In the genomic region with DNA sequence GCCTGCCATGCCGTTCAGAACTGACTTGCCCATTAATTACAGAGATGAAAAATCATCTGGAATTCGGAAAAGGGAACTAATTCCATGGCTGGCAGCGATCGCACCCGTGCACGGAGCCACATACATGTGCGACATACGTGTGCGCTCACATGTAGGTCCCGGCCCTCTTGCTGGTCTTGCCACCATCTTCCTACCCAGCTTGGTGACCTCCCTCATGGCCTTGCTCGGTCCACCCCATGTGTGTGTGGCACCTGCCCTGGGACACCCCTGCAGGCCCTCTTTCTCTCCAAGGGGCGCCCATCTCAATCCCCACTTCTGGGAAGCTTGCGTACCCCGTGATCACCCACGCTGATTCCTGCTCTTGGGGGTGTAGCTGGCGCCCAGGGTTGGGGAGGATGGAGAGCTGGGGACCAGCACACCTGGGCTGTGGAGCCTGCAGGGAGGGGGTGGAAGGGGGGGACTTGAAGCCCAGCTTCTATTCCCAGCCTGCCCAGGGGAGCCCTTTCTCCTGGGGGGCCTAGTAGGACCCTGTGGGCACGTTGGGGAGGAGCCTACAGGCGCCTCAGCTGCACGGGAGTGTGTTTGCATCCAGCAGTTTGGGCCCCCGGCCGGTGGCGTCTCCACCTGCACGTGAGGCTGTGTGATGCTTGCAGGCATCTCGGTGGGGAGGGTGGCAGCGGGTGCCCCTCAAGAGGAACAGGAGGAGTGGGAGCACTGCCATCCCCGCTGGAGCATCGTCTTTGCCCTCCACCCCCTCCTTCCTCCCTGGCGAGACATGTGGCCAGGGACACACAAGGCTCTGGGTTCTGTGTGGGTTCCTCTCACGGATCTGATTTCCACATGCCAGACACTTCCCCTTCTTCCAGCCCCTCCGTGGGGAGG, we compare ENCODE assay signal across 8 cellular contexts.
DNase-seq lines count a peak whose midpoint lies in the region; ATAC-seq and TF ChIP-seq lines count a peak whose summit lies in the region.
"Not testable (repeated sequence)": the region's sequence is repeated elsewhere in the genome, so short reads cannot be mapped to it uniquely, and the experiment has no call there.

No MANE protein-coding gene starts in this region.

- not testable (repeated sequence) for TF ChIP-seq CTCF in dorsolateral prefrontal cortex (IDR thresholded peaks at IDR 0.05 in 54 of 56, conservative IDR thresholded peaks at IDR 0.05 in 2 of 56; ENCODE audit: low read depth in 1 of 56, partially characterized antibody in 56 of 56); nephron progenitor cell (IDR thresholded peaks at IDR 0.05); type B pancreatic cell (conservative IDR thresholded peaks at IDR 0.05)

- H4K20me1 ChIP-seq in Karpas-422 (ENCODE audit: insufficient read depth, low read depth, low read length): not testable (repeated sequence)

- H3K4me2 ChIP-seq in Karpas-422 (ENCODE audit: low read depth, low read length, poor library complexity, severe bottlenecking): peak overlapping the region; percentile 71

- H2AFZ ChIP-seq in Karpas-422 (ENCODE audit: low read length): not testable (repeated sequence)

- H3K36me3 ChIP-seq in CD8-positive, alpha-beta memory T cell (ENCODE audit: insufficient read depth, low read length); Karpas-422 (ENCODE audit: insufficient read depth, low read length); iPS-20b (ENCODE audit: insufficient read depth, low read depth, low read length): not testable (repeated sequence)

- not testable (repeated sequence) for H3K4me3 ChIP-seq in CD8-positive, alpha-beta memory T cell (ENCODE audit: low read length)
- H3K4me3 ChIP-seq in Karpas-422 (ENCODE audit: low read length): peak overlapping the region; percentile 74; the same call in 1 of the 2 replicates
- H3K4me3 ChIP-seq in dorsolateral prefrontal cortex: peak overlapping the region in 57 of 59 donors; percentile 24 to 89 (median 75)
- peak overlapping the region; percentile 73; the same call in 1 of the 2 replicates for H3K4me3 ChIP-seq in iPS-20b (ENCODE audit: low read length)

- H3K4me1 ChIP-seq in CD8-positive, alpha-beta memory T cell (ENCODE audit: insufficient read depth, low read length); iPS-20b (ENCODE audit: insufficient read depth, low read length): not testable (repeated sequence)
- H3K4me1 ChIP-seq in Karpas-422 (ENCODE audit: low read length): peaks cover 55% of the 10 kb centered on the region

- intact Hi-C loops in dorsolateral prefrontal cortex (cut with DNase I): loop anchor here in 1 of 2 donors (10.0 kb wide), 4 partner anchors 107 to 367 kb away; partner anchors contain the start of genes CRLF3 and GOSR1

- not testable (repeated sequence) for ATAC-seq in activated T-helper 17 cell treated with anti-CD3 and anti-CD28 coated beads, Interleukin-2, amount 50 U/mL, for 72 hours (replicated peaks)

- CTCF ChIA-PET in CD8-positive, alpha-beta memory T cell (lab: Charles Lee): interaction anchor here (1.4 kb wide), 1 partner anchor 586 kb away, joined by 4 read pairs; no protein-coding TSS in a partner anchor

- peak overlapping the region in 6 of 7 donors; percentile 82 to 89 (median 87) for H3K4me3 Mint-ChIP-seq in CD8-positive, alpha-beta memory T cell
- H3K4me3 Mint-ChIP-seq in T-helper 1 cell treated with Interleukin-12 subunit alpha and Interleukin-12 subunit beta and Interleukin-4 antibody, amounts not matched to agents 30 μg/mL and 1 μg/mL, for 36 hours: peak overlapping the region; percentile 92
- H3K4me3 Mint-ChIP-seq in activated T-helper 17 cell treated with anti-CD3 and anti-CD28 coated beads, Interleukin-2, amount 50 U/mL, for 72 hours: peak overlapping the region; percentile 76
- H3K4me3 Mint-ChIP-seq in nephron progenitor cell (peak overlapping the region; percentile 92), type B pancreatic cell (peak overlapping the region; percentile 94)

- H3K27me3 Mint-ChIP-seq in CD8-positive, alpha-beta memory T cell; nephron progenitor cell (ENCODE audit: low read depth, poor library complexity); type B pancreatic cell: not testable (repeated sequence)
- peaks cover 41% of the 10 kb centered on the region for H3K27me3 Mint-ChIP-seq in T-helper 1 cell treated with Interleukin-12 subunit alpha and Interleukin-12 subunit beta and Interleukin-4 antibody, amounts not matched to agents 30 μg/mL and 1 μg/mL, for 36 hours (ENCODE audit: low read depth)
- H3K27me3 Mint-ChIP-seq in activated T-helper 17 cell treated with anti-CD3 and anti-CD28 coated beads, Interleukin-2, amount 50 U/mL, for 72 hours: peaks cover 13% of the 10 kb centered on the region

- H3K9me2 ChIP-seq in Karpas-422 (replicated peaks; ENCODE audit: insufficient read depth, low read length): not testable (repeated sequence)

- H3K9me3 Mint-ChIP-seq in CD8-positive, alpha-beta memory T cell; T-helper 1 cell treated with Interleukin-12 subunit alpha and Interleukin-12 subunit beta and Interleukin-4 antibody, amounts not matched to agents 30 μg/mL and 1 μg/mL, for 36 hours; activated T-helper 17 cell treated with anti-CD3 and anti-CD28 coated beads, Interleukin-2, amount 50 U/mL, for 72 hours; nephron progenitor cell; type B pancreatic cell: not testable (repeated sequence)

- POLR2A ChIA-PET in CD8-positive, alpha-beta memory T cell (lab: Charles Lee): interaction anchor here (0.5 to 0.6 kb wide), 2 partner anchors 12 to 19 kb away, joined by 3 read pairs; no protein-coding TSS in a partner anchor

- not testable (repeated sequence) for DNase-seq in CD8-positive, alpha-beta memory T cell; nephron progenitor cell; type B pancreatic cell (ENCODE audit: extremely low spot score, unreplicated experiment)
- peak; percentile 65 for DNase-seq in Karpas-422
- DNase-seq in dorsolateral prefrontal cortex: peak in 1 of 10 donors; percentile 35

- H3K9me3 ChIP-seq in CD8-positive, alpha-beta memory T cell (ENCODE audit: low read length); Karpas-422 (ENCODE audit: low read length); iPS-20b (ENCODE audit: insufficient read depth, low read depth, low read length): not testable (repeated sequence)

- peaks cover 28 to 38% (median 32%) of the 10 kb centered on the region in 3 donors for H3K4me1 Mint-ChIP-seq in CD8-positive, alpha-beta memory T cell
- peaks cover 22% of the 10 kb centered on the region for H3K4me1 Mint-ChIP-seq in T-helper 1 cell treated with Interleukin-12 subunit alpha and Interleukin-12 subunit beta and Interleukin-4 antibody, amounts not matched to agents 30 μg/mL and 1 μg/mL, for 36 hours (ENCODE audit: low read depth)
- peaks cover 11% of the 10 kb centered on the region for H3K4me1 Mint-ChIP-seq in activated T-helper 17 cell treated with anti-CD3 and anti-CD28 coated beads, Interleukin-2, amount 50 U/mL, for 72 hours
- H3K4me1 Mint-ChIP-seq in nephron progenitor cell (peaks cover 35% of the 10 kb centered on the region), type B pancreatic cell (ENCODE audit: unreplicated experiment) (peaks cover 32% of the 10 kb centered on the region)

- not testable (repeated sequence) for H3K36me3 Mint-ChIP-seq in CD8-positive, alpha-beta memory T cell; T-helper 1 cell treated with Interleukin-12 subunit alpha and Interleukin-12 subunit beta and Interleukin-4 antibody, amounts not matched to agents 30 μg/mL and 1 μg/mL, for 36 hours (ENCODE audit: low read depth); activated T-helper 17 cell treated with anti-CD3 and anti-CD28 coated beads, Interleukin-2, amount 50 U/mL, for 72 hours (ENCODE audit: low read depth); nephron progenitor cell (ENCODE audit: low read depth); type B pancreatic cell

- not testable (repeated sequence) for H3K27ac ChIP-seq in CD8-positive, alpha-beta memory T cell (ENCODE audit: low read depth, low read length); iPS-20b (ENCODE audit: low read length)
- H3K27ac ChIP-seq in Karpas-422 (ENCODE audit: low read length) (peak overlapping the region; percentile 73), dorsolateral prefrontal cortex (peak overlapping the region in 40 of 59 donors; percentile 12 to 93 (median 77))

- H3K79me2 ChIP-seq in Karpas-422 (ENCODE audit: low read length): peaks cover 55% of the 10 kb centered on the region

- H3K27me3 ChIP-seq in CD8-positive, alpha-beta memory T cell (ENCODE audit: insufficient read depth, low read length, poor library complexity, severe bottlenecking); Karpas-422 (ENCODE audit: low read length); dorsolateral prefrontal cortex; iPS-20b (ENCODE audit: insufficient read depth, low read length): not testable (repeated sequence)

- H3K27ac Mint-ChIP-seq in CD8-positive, alpha-beta memory T cell: peak overlapping the region in 2 of 8 donors; percentile 75 to 92
- not testable (repeated sequence) for H3K27ac Mint-ChIP-seq in T-helper 1 cell treated with Interleukin-12 subunit alpha and Interleukin-12 subunit beta and Interleukin-4 antibody, amounts not matched to agents 30 μg/mL and 1 μg/mL, for 36 hours; nephron progenitor cell
- peak overlapping the region; percentile 59 for H3K27ac Mint-ChIP-seq in activated T-helper 17 cell treated with anti-CD3 and anti-CD28 coated beads, Interleukin-2, amount 50 U/mL, for 72 hours
- H3K27ac Mint-ChIP-seq in type B pancreatic cell: peak overlapping the region; percentile 92

- H3K9ac ChIP-seq in Karpas-422 (ENCODE audit: low read length) (peak overlapping the region; percentile 51; the same call in 1 of the 2 replicates), iPS-20b (ENCODE audit: low read depth, low read length) (peak overlapping the region; percentile 84; the same call in 1 of the 2 replicates)
